In genomic region chr5:159133041-159133741, GRCh38 we compare ENCODE assay signal across 8 cellular contexts. TPM values are rescaled to one million over a fixed set of nuclear protein-coding genes. Genes with fewer than 3 reads are reported as not detected.
DNase-seq lines count a peak whose midpoint lies in the region; ATAC-seq and TF ChIP-seq lines count a peak whose summit lies in the region.

No MANE protein-coding gene starts in this region.

- no peak overlapping the region for H2BK15ac ChIP-seq in neuronal stem cell (ENCODE audit: low read length)

- H3K79me2 ChIP-seq in Karpas-422 (ENCODE audit: low read length), result no peaks in the 10 kb centered on the region
- no peaks in the 10 kb centered on the region for H3K79me2 ChIP-seq in fibroblast of lung (ENCODE audit: control insufficient read depth, insufficient read depth, low read length)

- H2AFZ ChIP-seq in Karpas-422 (ENCODE audit: low read length) (no peak overlapping the region), fibroblast of lung (ENCODE audit: low read length) (peak overlapping the region; percentile 22), neuronal stem cell (ENCODE audit: low read length) (no peak overlapping the region)

- H3K27ac ChIP-seq in Karpas-422 (ENCODE audit: low read length) (no peak overlapping the region), fibroblast of lung (ENCODE audit: insufficient read depth, low read length) (no peak overlapping the region), neuronal stem cell (replicated peaks; ENCODE audit: low read length) (no peak overlapping the region)

- H2BK120ac ChIP-seq in neuronal stem cell (ENCODE audit: low read depth, low read length), result no peak overlapping the region

- no peak overlapping the region for H3K23ac ChIP-seq in neuronal stem cell (ENCODE audit: low read depth, low read length, poor library complexity)

- no peak overlapping the region for H3K4ac ChIP-seq in neuronal stem cell (ENCODE audit: low read length)

- H2BK12ac ChIP-seq in neuronal stem cell (ENCODE audit: low read length), result no peak overlapping the region

- H2AK5ac ChIP-seq in neuronal stem cell (ENCODE audit: low read depth, low read length), result no peak overlapping the region

- DNase-seq in AG20443 (ENCODE audit: low spot score) (peak; percentile 81), Karpas-422 (peak; percentile 89), SK-N-DZ (ENCODE audit: low spot score) (peak; percentile 71), fibroblast of lung (ENCODE audit: low read depth in 2 of 2) (peak; percentile 68 to 87), neuronal stem cell (ENCODE audit: low spot score) (peak; percentile 43), COR-L47 (lab: John Stamatoyannopoulos, UW) (no peak)

- H3K36me3 ChIP-seq in Karpas-422 (ENCODE audit: insufficient read depth, low read length) (no peaks in the 10 kb centered on the region), fibroblast of lung (ENCODE audit: control insufficient read depth, insufficient read depth, low read length) (no peaks in the 10 kb centered on the region), neuronal stem cell (replicated peaks in 1 of 2; ENCODE audit: control insufficient read depth in 2 of 2, insufficient read depth in 2 of 2, low read length in 2 of 2) (no peaks in the 10 kb centered on the region)

- no peak overlapping the region for H2BK5ac ChIP-seq in neuronal stem cell (ENCODE audit: low read length)

- H3K27me3 ChIP-seq in Karpas-422 (ENCODE audit: low read length), result no peaks in the 10 kb centered on the region
- H3K27me3 ChIP-seq in fibroblast of lung (ENCODE audit: control insufficient read depth, insufficient read depth, low read length), result no peaks in the 10 kb centered on the region
- H3K27me3 ChIP-seq in neuronal stem cell (ENCODE audit: control insufficient read depth in 3 of 3, insufficient read depth in 3 of 3, low read depth in 1 of 3, low read length in 3 of 3), result no peaks in the 10 kb centered on the region

- H3K9ac ChIP-seq in Karpas-422 (ENCODE audit: low read length) (no peak overlapping the region), fibroblast of lung (ENCODE audit: insufficient read depth, low read length) (no peak overlapping the region), neuronal stem cell (ENCODE audit: low read depth, low read length, poor library complexity) (no peak overlapping the region)

- no peak overlapping the region for H3K14ac ChIP-seq in neuronal stem cell (ENCODE audit: low read length)

- H3K4me3 ChIP-seq in Karpas-422 (ENCODE audit: low read length) (no peak overlapping the region), fibroblast of lung (replicated peaks in 1 of 4; ENCODE audit: control extremely low read depth in 1 of 4, insufficient read depth in 1 of 4, low read depth in 3 of 4, low read length in 4 of 4) (peak overlapping the region in 1 of 4 experiments; percentile 27), neuronal stem cell (ENCODE audit: low read length in 2 of 2) (no peak overlapping the region)

- H3K4me1 ChIP-seq in Karpas-422 (ENCODE audit: low read length) (peaks cover 2% of the 10 kb centered on the region; the same call in 1 of the 2 replicates), fibroblast of lung (ENCODE audit: control insufficient read depth, extremely low read depth, insufficient read depth, low read length) (peaks cover 3% of the 10 kb centered on the region), neuronal stem cell (ENCODE audit: control insufficient read depth in 2 of 2, insufficient read depth in 1 of 2, low read depth in 1 of 2, low read length in 2 of 2) (no peaks in the 10 kb centered on the region)

- no peak overlapping the region for H4K8ac ChIP-seq in neuronal stem cell (ENCODE audit: low read depth, low read length)

- ATAC-seq in GM18498 (IDR thresholded peaks at IDR 0.05; ENCODE audit: unreplicated experiment) (peak; percentile 48), HG02840 (IDR thresholded peaks at IDR 0.05; ENCODE audit: low FRiP score, unreplicated experiment) (no peak)

- peak; percentile 62 to 66 for TF ChIP-seq CTCF in fibroblast of lung (conservative IDR thresholded peaks at IDR 0.05 in 1 of 2, IDR thresholded peaks at IDR 0.05 in 1 of 2; ENCODE audit: low read depth in 1 of 2, low read length in 2 of 2)

- peak overlapping the region; percentile 29 for H3K4me2 ChIP-seq in Karpas-422 (ENCODE audit: low read depth, low read length, poor library complexity, severe bottlenecking)
- peak overlapping the region; percentile 48 for H3K4me2 ChIP-seq in fibroblast of lung (ENCODE audit: extremely low read depth, insufficient read depth, low read length)
- no peak overlapping the region for H3K4me2 ChIP-seq in neuronal stem cell (ENCODE audit: insufficient read depth, low read length, poor library complexity, severe bottlenecking)

- no peak overlapping the region for H3K18ac ChIP-seq in neuronal stem cell (ENCODE audit: low read length)

- H4K20me1 ChIP-seq in Karpas-422 (ENCODE audit: insufficient read depth, low read depth, low read length) (no peaks in the 10 kb centered on the region), fibroblast of lung (ENCODE audit: control insufficient read depth, extremely low read depth, insufficient read depth, low read length) (no peaks in the 10 kb centered on the region)

- WGBS in neuronal stem cell (ENCODE audit: extremely low coverage in 2 of 2, insufficient read length in 2 of 2, insufficient replicate concordance in 1 of 2), 2 donors, result no CpG with 5 or more reads among the region's 11 CpGs

- no peaks in the 10 kb centered on the region for H3K9me3 ChIP-seq in Karpas-422 (ENCODE audit: low read length)
- no peaks in the 10 kb centered on the region for H3K9me3 ChIP-seq in fibroblast of lung (ENCODE audit: control insufficient read depth, insufficient read depth, low read depth, low read length)
- no peaks in the 10 kb centered on the region for H3K9me3 ChIP-seq in neuronal stem cell (replicated peaks in 1 of 2; ENCODE audit: control insufficient read depth in 2 of 2, insufficient read depth in 1 of 2, low read depth in 1 of 2, low read length in 2 of 2)

- no peaks in the 10 kb centered on the region for H3K79me1 ChIP-seq in neuronal stem cell (ENCODE audit: low read depth, low read length)

- no peaks in the 10 kb centered on the region for H3K9me2 ChIP-seq in Karpas-422 (replicated peaks; ENCODE audit: insufficient read depth, low read length)

- H4K91ac ChIP-seq in neuronal stem cell (ENCODE audit: low read depth, low read length, poor library complexity), result no peak overlapping the region

RNA-seq across cellular contexts. Expression of gene EBF1, which starts 33.5 kb away (rescaled TPM):
- total RNA-seq in Karpas-422 (2014; rRNA removed; shearing (Covaris generic); ENCODE audit: low replicate concordance), result 93.1 and 101 TPM in 2 replicates
- polyA plus RNA-seq in SK-N-DZ (2014; cell fraction: cytosol; rRNA removed), result 3.6 and 3.8 TPM in 2 replicates
- polyA plus RNA-seq in SK-N-DZ (2014; cell fraction: nucleus; rRNA removed), result 3.1 and 4.1 TPM in 2 replicates
- 0.99 and 2.1 TPM in 2 replicates for total RNA-seq in fibroblast of lung
- 2.6 and 18.3 TPM in 2 replicates for polyA plus RNA-seq in fibroblast of lung
- polyA plus RNA-seq in fibroblast of lung (2012), result 1.9 and 19.2 TPM in 2 replicates
- 13.0 and 97.7 TPM in 2 replicates for polyA minus RNA-seq in fibroblast of lung (ENCODE audit: low replicate concordance)
- 0.79 TPM for polyA plus RNA-seq in neuronal stem cell (2013, experiment 1 of 2)
- polyA plus RNA-seq in neuronal stem cell (2013, experiment 2 of 2), result 0.83 TPM

Comparison
In these comparisons a context has a peak if more than half of its experiments do, and no peak if none do; other contexts are left out.
1. RNA of gene EBF1, which starts 33.5 kb away (total RNA-seq): 93.1 to 101 TPM in Karpas-422; 0.99 to 2.1 TPM in fibroblast of lung; every median in the first group is over 10 times any median in the second.